In the genomic region with DNA sequence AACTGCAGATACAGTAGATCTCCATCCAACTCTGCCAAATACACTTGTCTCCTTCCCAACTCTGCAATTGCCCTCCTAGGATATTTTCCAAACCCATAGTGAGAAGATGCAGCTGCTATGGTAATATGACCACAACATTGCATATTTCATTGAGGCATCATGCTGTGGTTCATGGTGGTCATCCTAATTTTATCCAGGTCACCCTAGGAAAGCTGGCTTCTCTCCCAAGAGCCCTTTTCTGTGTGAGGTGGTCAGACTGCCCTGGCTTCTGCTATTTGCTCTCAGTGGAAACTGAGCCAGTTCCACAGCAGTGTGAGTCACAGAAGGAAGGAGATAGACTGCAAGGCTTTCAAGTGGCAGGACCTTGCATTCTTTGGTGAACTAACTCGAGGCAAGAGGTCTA, we compare ENCODE assay signal across 1 cellular context.
TF ChIP-seq lines count a peak whose summit lies in the region.

No MANE protein-coding gene starts in this region.

TF ChIP-seq in SK-N-SH, 30 proteins besides CTCF, POLR2A, EP300 and RAD21 (continued from another document):
- TF ChIP-seq USF1 (IDR thresholded peaks at IDR 0.05; ENCODE audit: borderline replicate concordance, low read depth) (no peak), JUND (IDR thresholded peaks at IDR 0.05) (peak; percentile 79), GATA2 (CRISPR knock-in tag; IDR thresholded peaks at IDR 0.05) (no peak), GABPA (IDR thresholded peaks at IDR 0.05; ENCODE audit: low read depth) (no peak), SMC3 (IDR thresholded peaks at IDR 0.05; ENCODE audit: low read depth, low read length) (no peak), NFIC (IDR thresholded peaks at IDR 0.05; ENCODE audit: borderline replicate concordance) (peak; percentile 76), RCOR1 (IDR thresholded peaks at IDR 0.05; ENCODE audit: low read length) (no peak), FOSL2 (IDR thresholded peaks at IDR 0.05; ENCODE audit: borderline replicate concordance, low read depth) (peak; percentile 61), YY1 (IDR thresholded peaks at IDR 0.05; ENCODE audit: low read depth) (no peak), FOXM1 (IDR thresholded peaks at IDR 0.05; ENCODE audit: low read depth) (no peak), CHD2 (IDR thresholded peaks at IDR 0.05; ENCODE audit: low read length, partially characterized antibody) (no peak), NRF1 (IDR thresholded peaks at IDR 0.05; ENCODE audit: low read depth, low read length) (no peak), ELF1 (IDR thresholded peaks at IDR 0.05) (no peak), TEAD4 (IDR thresholded peaks at IDR 0.05; ENCODE audit: borderline replicate concordance, insufficient read depth) (peak; percentile 58; the same call in 1 of the 2 replicates), SIN3A (IDR thresholded peaks at IDR 0.05; ENCODE audit: borderline replicate concordance, low read depth, low read length) (no peak), IRF3 (IDR thresholded peaks at IDR 0.05; ENCODE audit: low read depth, low read length) (no peak), RXRA (IDR thresholded peaks at IDR 0.05; ENCODE audit: borderline replicate concordance, low read depth) (peak; percentile 52; the same call in 1 of the 2 replicates), ZBTB33 (IDR thresholded peaks at IDR 0.05; ENCODE audit: borderline replicate concordance, low read depth) (no peak), MEF2A (IDR thresholded peaks at IDR 0.05; ENCODE audit: borderline replicate concordance, low read depth) (peak; percentile 62; the same call in 1 of the 2 replicates)
- TF ChIP-seq, protein P1, sequence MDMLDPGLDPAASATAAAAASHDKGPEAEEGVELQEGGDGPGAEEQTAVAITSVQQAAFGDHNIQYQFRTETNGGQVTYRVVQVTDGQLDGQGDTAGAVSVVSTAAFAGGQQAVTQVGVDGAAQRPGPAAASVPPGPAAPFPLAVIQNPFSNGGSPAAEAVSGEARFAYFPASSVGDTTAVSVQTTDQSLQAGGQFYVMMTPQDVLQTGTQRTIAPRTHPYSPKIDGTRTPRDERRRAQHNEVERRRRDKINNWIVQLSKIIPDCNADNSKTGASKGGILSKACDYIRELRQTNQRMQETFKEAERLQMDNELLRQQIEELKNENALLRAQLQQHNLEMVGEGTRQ (IDR thresholded peaks at IDR 0.05; ENCODE audit: borderline replicate concordance, low read depth, low read length) = no peak
- TF ChIP-seq, protein P2, sequence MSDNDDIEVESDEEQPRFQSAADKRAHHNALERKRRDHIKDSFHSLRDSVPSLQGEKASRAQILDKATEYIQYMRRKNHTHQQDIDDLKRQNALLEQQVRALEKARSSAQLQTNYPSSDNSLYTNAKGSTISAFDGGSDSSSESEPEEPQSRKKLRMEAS (IDR thresholded peaks at IDR 0.05; ENCODE audit: low read depth) = peak; percentile 55
- TF ChIP-seq, protein P3, sequence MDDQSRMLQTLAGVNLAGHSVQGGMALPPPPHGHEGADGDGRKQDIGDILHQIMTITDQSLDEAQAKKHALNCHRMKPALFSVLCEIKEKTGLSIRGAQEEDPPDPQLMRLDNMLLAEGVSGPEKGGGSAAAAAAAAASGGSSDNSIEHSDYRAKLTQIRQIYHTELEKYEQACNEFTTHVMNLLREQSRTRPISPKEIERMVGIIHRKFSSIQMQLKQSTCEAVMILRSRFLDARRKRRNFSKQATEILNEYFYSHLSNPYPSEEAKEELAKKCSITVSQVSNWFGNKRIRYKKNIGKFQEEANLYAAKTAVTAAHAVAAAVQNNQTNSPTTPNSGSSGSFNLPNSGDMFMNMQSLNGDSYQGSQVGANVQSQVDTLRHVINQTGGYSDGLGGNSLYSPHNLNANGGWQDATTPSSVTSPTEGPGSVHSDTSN (IDR thresholded peaks at IDR 0.05) = peak; percentile 58
